In the genomic region with DNA sequence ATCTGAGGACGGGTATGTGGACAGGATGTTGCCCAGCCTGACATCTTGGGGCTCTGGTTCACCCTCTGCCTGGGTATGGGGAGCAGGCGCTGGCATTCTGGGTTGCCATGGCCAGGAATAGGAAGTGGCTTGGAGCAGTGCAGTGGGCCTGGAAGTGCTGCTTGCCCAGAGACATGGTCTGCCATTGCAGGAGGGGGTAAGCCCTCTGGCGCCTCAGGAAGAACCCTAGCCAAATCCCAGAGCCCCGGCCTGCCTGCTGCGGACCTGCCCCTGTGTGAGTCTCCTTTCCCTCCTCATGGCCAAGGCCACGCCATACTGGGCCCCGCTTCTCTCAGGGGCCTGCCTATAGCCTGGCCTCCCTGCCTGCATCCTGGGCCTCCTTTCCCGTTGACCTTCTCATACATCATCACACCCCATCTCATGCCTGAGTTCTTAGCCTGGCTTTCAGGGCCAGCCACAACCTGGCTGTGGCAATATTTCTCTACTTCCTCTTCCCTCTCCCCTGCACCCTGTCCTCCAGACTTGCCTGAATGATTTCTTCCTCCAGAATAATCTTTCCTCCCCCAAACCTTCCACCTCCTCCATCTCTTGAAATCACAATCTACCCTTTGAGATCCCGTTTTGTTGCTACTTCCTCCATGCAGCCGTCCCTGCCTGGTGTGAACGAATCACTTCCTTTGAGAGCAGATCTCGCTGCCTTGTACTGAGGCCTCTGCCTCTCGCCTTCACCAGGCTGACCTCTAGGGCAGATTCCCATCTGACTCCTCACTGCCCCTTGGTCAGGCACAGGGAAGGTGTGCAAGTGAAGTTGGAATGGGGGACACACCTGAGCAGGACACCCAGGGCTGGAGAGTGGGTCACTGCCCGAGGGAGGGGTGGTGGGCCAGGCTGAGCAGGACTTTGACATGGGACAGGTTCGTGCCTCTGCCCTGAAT, we compare ENCODE assay signal across 1 cellular context.
A peak's percentile ranks its signal among the peaks of the same experiment; 100 is the strongest.
TF ChIP-seq lines count a peak whose summit lies in the region.

No MANE protein-coding gene starts in this region.

TF ChIP-seq in K562, 482 proteins besides CTCF, POLR2A, EP300 and RAD21:
- TF ChIP-seq ZFP36 (IDR thresholded peaks at IDR 0.05; ENCODE audit: low read depth, low read length, partially characterized antibody) (peak; percentile 32), TAF9B (IDR thresholded peaks at IDR 0.05; ENCODE audit: partially characterized antibody) (no peak)
